ENCODE assay signal across 3 cellular contexts in genomic region chr15:44032820-44033219, GRCh38.
A peak's percentile ranks its signal among the peaks of the same experiment; 100 is the strongest.
TF ChIP-seq lines count a peak whose summit lies in the region.

No MANE protein-coding gene starts in this region.

TF ChIP-seq in HEK293, 187 proteins besides CTCF, POLR2A, EP300 and RAD21:
- TF ChIP-seq ZNF146 (tag by site-specific recombination; IDR thresholded peaks at IDR 0.05) (peak; percentile 89), ZNF580 (tag by site-specific recombination; IDR thresholded peaks at IDR 0.05) (peak; percentile 68; the same call in 1 of the 2 replicates)

TF ChIP-seq in K562, 482 proteins besides CTCF, POLR2A, EP300 and RAD21:
- TF ChIP-seq RBM25 (IDR thresholded peaks at IDR 0.05; ENCODE audit: low read depth, low read length, severe bottlenecking), result peak; percentile 13
- TF ChIP-seq ZNF146 (CRISPR knock-in tag; IDR thresholded peaks at IDR 0.05; ENCODE audit: unreplicated experiment), result peak; percentile 69

TF ChIP-seq in H1, 55 proteins besides CTCF, POLR2A, EP300 and RAD21:
- 0 out of 2 replicates have a peak, but pooled peaks have one; percentile 48 for TF ChIP-seq KDM1A (IDR thresholded peaks at IDR 0.05; ENCODE audit: borderline replicate concordance, low read length)
